In genomic region chr13:24459234-24459633, GRCh38 we compare ENCODE assay signal across 12 cellular contexts. TPM values are rescaled to one million over a fixed set of nuclear protein-coding genes. Genes with fewer than 3 reads are reported as not detected.
DNase-seq lines count a peak whose midpoint lies in the region; ATAC-seq, FAIRE-seq and TF ChIP-seq lines count a peak whose summit lies in the region.
"Had no signal": no experiment of that assay in that cellular context is flagged by ENCODE, and none has a peak within 500 bp of the region (broad histone marks: within the 10 kb centered on the region; RNA-seq: fewer than 3 reads in every experiment).

No MANE protein-coding gene starts in this region.

- no peak for TF ChIP-seq EP300 in GM12878 (IDR thresholded peaks at IDR 0.05; ENCODE audit: borderline replicate concordance in 1 of 2, control insufficient read depth in 1 of 2, low read depth in 2 of 2, low read length in 2 of 2)

- no peak overlapping the region for H3K4me2 ChIP-seq in GM12878 (ENCODE audit: control insufficient read depth, insufficient read depth)

- H3K9ac ChIP-seq in GM12878 (ENCODE audit: control insufficient read depth, insufficient read depth, low read length) (no peak overlapping the region), subcutaneous abdominal adipose tissue (ENCODE audit: low read length in 5 of 5) (peak overlapping the region in 1 of 5 donors; percentile 41), kidney (ENCODE audit: low read length in 2 of 2) (no peak overlapping the region)

- H3K27me3 ChIP-seq in GM12878 (replicated peaks in 1 of 2; ENCODE audit: control insufficient read depth in 2 of 2, insufficient read depth in 2 of 2, low read length in 1 of 2): no peaks in the 10 kb centered on the region
- no peaks in the 10 kb centered on the region for H3K27me3 ChIP-seq in subcutaneous abdominal adipose tissue (ENCODE audit: control insufficient read depth in 5 of 5, insufficient read depth in 4 of 5, low read length in 5 of 5)

- no peak overlapping the region for H3K27ac ChIP-seq in GM12878 (ENCODE audit: control insufficient read depth, insufficient read depth)
- peak overlapping the region; percentile 46 for H3K27ac ChIP-seq in subcutaneous abdominal adipose tissue (ENCODE audit: low read depth, low read length)
- no peak overlapping the region for H3K27ac ChIP-seq in kidney (ENCODE audit: low read depth in 2 of 2, low read length in 2 of 2)
- H3K27ac ChIP-seq in caudate nucleus (ENCODE audit: low read depth, low read length): no peak overlapping the region

- TF ChIP-seq POLR2A in GM12878 (IDR thresholded peaks at IDR 0.05; ENCODE audit: low read depth, low read length): no peak

- in situ Hi-C loops in GM12878 (cut with MboI): no loop called here

- H3K4me3 ChIP-seq in GM12878 (no peak overlapping the region), subcutaneous abdominal adipose tissue (ENCODE audit: low read depth in 1 of 5, low read length in 5 of 5) (no peak overlapping the region), kidney (ENCODE audit: low read length in 2 of 2) (no peak overlapping the region)

- peak; percentile 59 for ATAC-seq in HG03097 (IDR thresholded peaks at IDR 0.05; ENCODE audit: low FRiP score, unreplicated experiment)
- ATAC-seq in GM12878: peak; percentile 63

- TF ChIP-seq CTCF in GM12878 (IDR thresholded peaks at IDR 0.05 in 2 of 3, conservative IDR thresholded peaks at IDR 0.05 in 1 of 3; ENCODE audit: control insufficient read depth in 2 of 3, extremely low read depth in 1 of 3, insufficient read depth in 1 of 3, low read depth in 3 of 3, low read length in 3 of 3) (no peak), kidney (IDR thresholded peaks at IDR 0.05; ENCODE audit: borderline replicate concordance, extremely low read depth, insufficient read depth) (no peak)

- TF ChIP-seq RAD21 in GM12878 (IDR thresholded peaks at IDR 0.05; ENCODE audit: insufficient read depth, low read depth, low read length): no peak

- H2AFZ ChIP-seq in GM12878 (ENCODE audit: control insufficient read depth, low read depth, low read length): no peak overlapping the region

- H3K9me3 ChIP-seq in GM12878 (replicated peaks; ENCODE audit: control insufficient read depth, insufficient read depth, low read length) (no peaks in the 10 kb centered on the region), subcutaneous abdominal adipose tissue (ENCODE audit: control insufficient read depth in 5 of 5, low read length in 5 of 5) (no peaks in the 10 kb centered on the region), kidney (ENCODE audit: control insufficient read depth in 1 of 2, low read length in 2 of 2) (no peaks in the 10 kb centered on the region)

- H3K36me3 ChIP-seq in GM12878 (ENCODE audit: control insufficient read depth in 2 of 2, insufficient read depth in 2 of 2, low read length in 1 of 2) (peaks cover 9 to 18% of the 10 kb centered on the region in 2 experiments), subcutaneous abdominal adipose tissue (ENCODE audit: control insufficient read depth in 5 of 5, insufficient read depth in 5 of 5, low read length in 5 of 5) (peaks cover 10 to 58% (median 45%) of the 10 kb centered on the region in 5 donors), kidney (ENCODE audit: control insufficient read depth in 1 of 2, insufficient read depth in 2 of 2, low read length in 2 of 2) (peaks cover 12 to 23% of the 10 kb centered on the region in 2 donors)

- H4K20me1 ChIP-seq in GM12878 (ENCODE audit: control insufficient read depth, insufficient read depth): no peaks in the 10 kb centered on the region

- intact Hi-C loops in GM12878 (cut with micrococcal nuclease; ENCODE audit: unreplicated experiment) (no loop called here), kidney (cut with DNase I) (no loop called here)

- no peaks in the 10 kb centered on the region for H3K79me2 ChIP-seq in GM12878 (ENCODE audit: control insufficient read depth, insufficient read depth, low read length)

- FAIRE-seq in GM12878 (lab: Jason Lieb, UNC): peak; percentile 82
- FAIRE-seq in kidney (lab: Jason Lieb, UNC): no peak
- FAIRE-seq: endothelial cell of umbilical vein had no signal

- DNase-seq in stimulated activated CD4-positive, alpha-beta T cell treated with anti-CD3 and anti-CD28 coated beads, Interleukin-1b, Interleukin-23, amount 100 ng/mL, for 48 hours: peak; percentile 10
- DNase-seq in stimulated activated CD4-positive, alpha-beta T cell treated with anti-CD3 and anti-CD28 coated beads, Interleukin-2, amount 100 ng/mL, for 24 hours: no peak
- peak; percentile 2 for DNase-seq in GM12878 (ENCODE audit: low read depth, low spot score)
- no peak for DNase-seq in kidney
- no peak for DNase-seq in caudate nucleus (lab: John Stamatoyannopoulos, UW)
- no peak for DNase-seq in NCI-H774 (lab: John Stamatoyannopoulos, UW)
- DNase-seq: activated CD4-positive, alpha-beta T cell treated with anti-CD3 and anti-CD28 coated beads for 48 hours; naive B cell; NCI-H226 had no signal

- POLR2A ChIA-PET in GM12878 (lab: Charles Lee): no interaction called here

- RAD21 ChIA-PET in GM12878 (lab: Charles Lee; ENCODE audit: unreplicated experiment): interaction anchor here (0.6 kb wide), 1 partner anchor 643 kb away, joined by 3 read pairs; no protein-coding TSS in a partner anchor

- WGBS in GM12878 (ENCODE audit: insufficient coverage, insufficient replicate concordance, low lambda C conversion rate, missing lambda C conversion rate): 18% methylated on average over 2 of the region's 2 CpGs

- BruUV-seq in GM12878 (replicated peaks; lab: Mats Ljungman, UMichigan): no TSS peak

- SMC1A ChIA-PET in GM12878 (lab: Charles Lee; ENCODE audit: uncharacterized antibody, unreplicated experiment): no interaction called here

- H3K4me1 ChIP-seq in GM12878 (ENCODE audit: control insufficient read depth, insufficient read depth, low read length): peaks cover 8% of the 10 kb centered on the region
- H3K4me1 ChIP-seq in subcutaneous abdominal adipose tissue (ENCODE audit: control insufficient read depth in 5 of 5, insufficient read depth in 5 of 5, low read length in 5 of 5): peaks cover 0 to 14% (median 11%) of the 10 kb centered on the region in 5 donors
- no peaks in the 10 kb centered on the region for H3K4me1 ChIP-seq in kidney (ENCODE audit: control insufficient read depth in 1 of 2, insufficient read depth in 1 of 2, low read depth in 1 of 2, low read length in 2 of 2)

- CTCF ChIA-PET in GM12878 (lab: Yijun Ruan, JAX): interaction anchor here (1.1 kb wide), 1 partner anchor 99 kb away, joined by 3 read pairs; no protein-coding TSS in a partner anchor

TF ChIP-seq in GM12878, 131 proteins besides CTCF, POLR2A, EP300 and RAD21 (continues in another document):
- TF ChIP-seq IRF4 (IDR thresholded peaks at IDR 0.05; ENCODE audit: low read depth, low read length) (0 out of 2 replicates have a peak, but pooled peaks have one; percentile 27), PKNOX1 (IDR thresholded peaks at IDR 0.05) (peak; percentile 51), IKZF2 (IDR thresholded peaks at IDR 0.05) (0 out of 4 replicates have a peak, but pooled peaks of 1 of the 2 experiments have one; percentile 11), CREM (IDR thresholded peaks at IDR 0.05; ENCODE audit: low read depth) (no peak), MYB (IDR thresholded peaks at IDR 0.05; ENCODE audit: borderline replicate concordance, low read depth, low read length) (no peak), RBBP5 (conservative IDR thresholded peaks at IDR 0.05) (no peak), BHLHE40 (IDR thresholded peaks at IDR 0.05; ENCODE audit: borderline replicate concordance in 1 of 2, low read depth in 2 of 2, low read length in 1 of 2) (no peak), MEF2A (IDR thresholded peaks at IDR 0.05; ENCODE audit: insufficient read depth, low read depth, low read length) (no peak)

RNA-seq across cellular contexts. Expression of gene PARP4, which starts 53.3 kb away (rescaled TPM):
- 258 and 274 TPM in 2 replicates for total RNA-seq in GM12878 (2013; cell fraction: nucleolus; rRNA removed)
- total RNA-seq in GM12878 (2014; rRNA removed): 40.1 and 45.0 TPM in 2 replicates
- 50.0 and 53.8 TPM in 2 replicates for total RNA-seq in GM12878 (2014; rRNA removed; fragmentation: Illumina TruSeq; extraction: Trizol)
- total RNA-seq in GM12878 (2021): 44.8 and 49.2 TPM in 2 replicates
- polyA plus RNA-seq in GM12878 (2011; ENCODE audit: low read depth): 25.1 TPM
- 47.8 and 55.4 TPM in 2 replicates for polyA plus RNA-seq in GM12878 (2011; rRNA removed)
- 29.9 and 33.4 TPM in 2 replicates for polyA plus RNA-seq in GM12878 (2011; cell fraction: cytosol; rRNA removed)
- polyA plus RNA-seq in GM12878 (2011; cell fraction: nucleus; rRNA removed): 75.9 and 94.7 TPM in 2 replicates
- polyA plus RNA-seq in GM12878 (2012): 25.0 and 33.4 TPM in 2 replicates
- polyA plus RNA-seq in GM12878 (2014; fragmentation: Illumina TruSeq; extraction: Trizol): 52.6 and 56.4 TPM in 2 replicates
- polyA plus RNA-seq in GM12878 (2014; fragmentation: Nextera tagmentation; extraction: Ambion mirVana): 10 to 100 TPM; 12.8 to 13.5 TPM
- 35.4 and 40.6 TPM in 2 replicates for polyA plus RNA-seq in GM12878 (2014; rRNA removed)
- polyA plus RNA-seq in GM12878 (2016; fragmentation: Nextera tagmentation; extraction: Ambion mirVana): 10 to 100 TPM; 45.9 to 46.2 TPM
- 74.3 and 78.1 TPM in 2 replicates for polyA minus RNA-seq in GM12878 (2011; rRNA and poly(A)+ RNA removed)
- polyA minus RNA-seq in GM12878 (2011; cell fraction: cytosol; rRNA and poly(A)+ RNA removed): 18.3 and 23.8 TPM in 2 replicates
- 53.7 and 67.7 TPM in 2 replicates for polyA minus RNA-seq in GM12878 (2011; cell fraction: nucleus; rRNA and poly(A)+ RNA removed)
- 95.1 TPM for total RNA-seq in kidney
- polyA plus RNA-seq in kidney (ENCODE audit: insufficient read depth, low read depth, low replicate concordance): 13.9 TPM

Comparison
In these comparisons a context has a peak if more than half of its experiments do, and no peak if none do; other contexts are left out.
1. DNase-seq: peak in stimulated activated CD4-positive, alpha-beta T cell treated with anti-CD3 and anti-CD28 coated beads, Interleukin-1b, Interleukin-23, amount 100 ng/mL, for 48 hours (single experiment) and GM12878 (single experiment); none in stimulated activated CD4-positive, alpha-beta T cell treated with anti-CD3 and anti-CD28 coated beads, Interleukin-2, amount 100 ng/mL, for 24 hours (0 of 2), kidney (single experiment), caudate nucleus (0 of 61) and NCI-H774 (single experiment).